Comparison of ENCODE assay signal across 22 cellular contexts in the genomic region with DNA sequence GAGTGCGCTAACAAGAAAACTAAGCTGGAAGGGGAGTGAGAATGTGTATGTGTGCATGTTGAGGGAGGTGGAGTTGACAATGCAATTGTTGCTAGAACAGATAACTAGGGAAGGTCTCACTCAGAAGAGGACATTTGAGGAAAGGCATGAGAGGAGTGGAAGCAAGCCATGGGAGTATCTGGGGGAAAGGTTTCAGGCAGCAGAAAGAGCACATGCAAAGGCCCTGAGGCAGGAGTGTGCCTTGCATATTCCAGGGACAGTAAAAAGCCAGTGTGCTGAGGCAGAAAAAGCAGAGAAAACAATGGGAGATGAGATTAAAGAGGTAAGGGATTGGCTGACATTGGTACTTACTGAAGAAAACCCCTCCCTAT.
A peak's percentile ranks its signal among the peaks of the same experiment; 100 is the strongest.
DNase-seq lines count a peak whose midpoint lies in the region; ATAC-seq and TF ChIP-seq lines count a peak whose summit lies in the region.
"Had no signal": no experiment of that assay in that cellular context is flagged by ENCODE, and none has a peak within 500 bp of the region (broad histone marks: within the 10 kb centered on the region; RNA-seq: fewer than 3 reads in every experiment).

No MANE protein-coding gene starts in this region.

- H3K4me3 ChIP-seq in DOHH2 (ENCODE audit: low read length) (peak overlapping the region; percentile 64), GM12864 (ENCODE audit: low read depth, low read length) (peak overlapping the region; percentile 58), upper lobe of left lung (no peak overlapping the region)
- H3K4me3 ChIP-seq: SK-N-MC had no signal

- no peak for TF ChIP-seq EP300 in upper lobe of left lung (IDR thresholded peaks at IDR 0.05)

- peaks cover 8% of the 10 kb centered on the region for H3K9me3 Mint-ChIP-seq in activated B cell treated with CpG ODN at 0.5 μM for 24 hours
- H3K9me3 Mint-ChIP-seq in stimulated activated naive B cell treated with anti-CD40 and anti-IgM and Interleukin-4, amounts not matched to agents 10 μg/mL and 1 μg/mL and 100 μg/mL, for 72 hours: peaks cover 3 to 5% of the 10 kb centered on the region in 2 donors

- peak overlapping the region; percentile 0 for H3K4me3 Mint-ChIP-seq in activated B cell treated with CpG ODN at 0.5 μM for 24 hours
- peak overlapping the region; percentile 2 to 52 for H3K4me3 Mint-ChIP-seq in stimulated activated naive B cell treated with anti-CD40 and anti-IgM and Interleukin-4, amounts not matched to agents 10 μg/mL and 1 μg/mL and 100 μg/mL, for 72 hours

- H3F3A ChIP-seq in DOHH2 (ENCODE audit: control insufficient read depth, insufficient read depth): peaks cover 28% of the 10 kb centered on the region

- H3K9me2 ChIP-seq in DOHH2 (replicated peaks; ENCODE audit: control insufficient read depth, low read length): no peaks in the 10 kb centered on the region

- no peak for TF ChIP-seq POLR2A in upper lobe of left lung (IDR thresholded peaks at IDR 0.05)

- no peak overlapping the region for H3K27ac Mint-ChIP-seq in activated B cell treated with CpG ODN at 0.5 μM for 24 hours
- peak overlapping the region; percentile 94 for H3K27ac Mint-ChIP-seq in stimulated activated naive B cell treated with anti-CD40 and anti-IgM and Interleukin-4, amounts not matched to agents 10 μg/mL and 1 μg/mL and 100 μg/mL, for 72 hours
- H3K27ac Mint-ChIP-seq: CD14-positive monocyte had no signal

- H4K20me1 ChIP-seq in DOHH2 (ENCODE audit: control insufficient read depth, insufficient read depth, low read depth, low read length): no peaks in the 10 kb centered on the region

- no peak for DNase-seq in GM12864 (ENCODE audit: low read depth)
- DNase-seq in activated B cell treated with CpG ODN at 0.5 μM for 24 hours: no peak
- no peak for DNase-seq in stimulated activated naive B cell treated with anti-CD40 and anti-IgM and Interleukin-4, amounts not matched to agents 10 μg/mL and 1 μg/mL and 100 μg/mL, for 72 hours
- no peak for DNase-seq in upper lobe of left lung
- DNase-seq in cortex of kidney (lab: John Stamatoyannopoulos, UW): no peak
- DNase-seq: Calu3, DMS79 treated with DMSO at 0.1 percent for 48 hours, NCI-H1092 treated with DMSO at 0.1 percent for 48 hours, NCI-H1436, NCI-H187, NCI-H2081 treated with DMSO at 0.1 percent for 48 hours, NCI-H2171, NCI-H226, NCI-H510A, NCI-H69, SIG-M5, SW 1271 had no signal

- peaks cover 51% of the 10 kb centered on the region for H3K4me1 Mint-ChIP-seq in activated B cell treated with CpG ODN at 0.5 μM for 24 hours
- peaks cover 44 to 75% of the 10 kb centered on the region in 2 donors for H3K4me1 Mint-ChIP-seq in stimulated activated naive B cell treated with anti-CD40 and anti-IgM and Interleukin-4, amounts not matched to agents 10 μg/mL and 1 μg/mL and 100 μg/mL, for 72 hours

- peaks cover 75% of the 10 kb centered on the region for H3K4me1 ChIP-seq in DOHH2 (ENCODE audit: control insufficient read depth, low read length)
- H3K4me1 ChIP-seq in upper lobe of left lung: no peaks in the 10 kb centered on the region

- no peak for TF ChIP-seq CTCF in DOHH2 (IDR thresholded peaks at IDR 0.05; ENCODE audit: low read depth, low read length, poor library complexity, severe bottlenecking)
- no peak for TF ChIP-seq CTCF in GM12864 (IDR thresholded peaks at IDR 0.05; ENCODE audit: low read depth, low read length, missing control alignments)
- no peak for TF ChIP-seq CTCF in activated B cell treated with CpG ODN at 0.5 μM for 24 hours (IDR thresholded peaks at IDR 0.05)
- TF ChIP-seq CTCF in upper lobe of left lung (IDR thresholded peaks at IDR 0.05): no peak

- H3K4me2 ChIP-seq in DOHH2 (ENCODE audit: low read length): peak overlapping the region; percentile 73

- H3K27me3 ChIP-seq in DOHH2 (ENCODE audit: control insufficient read depth, low read length): no peaks in the 10 kb centered on the region
- H3K27me3 ChIP-seq in upper lobe of left lung: no peaks in the 10 kb centered on the region

- no peaks in the 10 kb centered on the region for H3K79me2 ChIP-seq in DOHH2 (ENCODE audit: control insufficient read depth, low read length)

- H3K9me3 ChIP-seq in DOHH2 (ENCODE audit: control insufficient read depth, insufficient read depth, low read length) (no peaks in the 10 kb centered on the region), upper lobe of left lung (no peaks in the 10 kb centered on the region)

- intact Hi-C loops in activated B cell treated with CpG ODN at 0.5 μM for 24 hours (cut with micrococcal nuclease): no loop called here

- CTCF ChIA-PET in activated B cell treated with CpG ODN at 0.5 μM for 24 hours (lab: Charles Lee): interaction anchor here (1.0 kb wide), 1 partner anchor 163 kb away, joined by 3 read pairs; no protein-coding TSS in a partner anchor

- H3K36me3 Mint-ChIP-seq in activated B cell treated with CpG ODN at 0.5 μM for 24 hours (ENCODE audit: low read depth): no peaks in the 10 kb centered on the region
- H3K36me3 Mint-ChIP-seq in stimulated activated naive B cell treated with anti-CD40 and anti-IgM and Interleukin-4, amounts not matched to agents 10 μg/mL and 1 μg/mL and 100 μg/mL, for 72 hours: peaks cover 0 to 6% of the 10 kb centered on the region in 2 donors
- H3K36me3 Mint-ChIP-seq: CD14-positive monocyte had no signal

- WGBS in upper lobe of left lung, 2 donors: 96 to 100% methylated on average over 1 of the region's 1 CpG

- peaks cover 1% of the 10 kb centered on the region for H3K27me3 Mint-ChIP-seq in activated B cell treated with CpG ODN at 0.5 μM for 24 hours
- no peaks in the 10 kb centered on the region for H3K27me3 Mint-ChIP-seq in stimulated activated naive B cell treated with anti-CD40 and anti-IgM and Interleukin-4, amounts not matched to agents 10 μg/mL and 1 μg/mL and 100 μg/mL, for 72 hours

- peaks cover 11% of the 10 kb centered on the region for H3K36me3 ChIP-seq in DOHH2 (ENCODE audit: control insufficient read depth, low read length)
- no peaks in the 10 kb centered on the region for H3K36me3 ChIP-seq in upper lobe of left lung

- ATAC-seq in activated B cell treated with CpG ODN at 0.5 μM for 24 hours (ENCODE audit: low read depth): no peak
- ATAC-seq in stimulated activated naive B cell treated with anti-CD40 and anti-IgM and Interleukin-4, amounts not matched to agents 10 μg/mL and 1 μg/mL and 100 μg/mL, for 72 hours (replicated peaks): no peak
- no peak for ATAC-seq in GM19467 (IDR thresholded peaks at IDR 0.05; ENCODE audit: unreplicated experiment)
- no peak for ATAC-seq in upper lobe of left lung (ENCODE audit: low FRiP score in 2 of 2)
- ATAC-seq: HCT116 had no signal

- H3K27ac ChIP-seq in DOHH2 (ENCODE audit: low read depth, low read length) (peak overlapping the region; percentile 98), upper lobe of left lung (no peak overlapping the region)
- H3K27ac ChIP-seq: SK-N-MC had no signal

- POLR2A ChIA-PET in activated B cell treated with CpG ODN at 0.5 μM for 24 hours (lab: Charles Lee): interaction anchor here (0.6 to 2.0 kb wide), 5 partner anchors 23 to 162 kb away, joined by 3 to 6 read pairs (median 4); no protein-coding TSS in a partner anchor

Comparison
In these comparisons a context has a peak if more than half of its experiments do, and no peak if none do; other contexts are left out.
1. H3K4me3 ChIP-seq: peak in DOHH2 (single experiment) and GM12864 (single experiment); none in upper lobe of left lung (0 of 4).